8 cellular contexts compared by ENCODE assay signal in genomic region chr15:42549782-42550392, GRCh38. TPM values are rescaled to one million over a fixed set of nuclear protein-coding genes. Genes with fewer than 3 reads are reported as not detected.
DNase-seq lines count a peak whose midpoint lies in the region; ATAC-seq and TF ChIP-seq lines count a peak whose summit lies in the region.

No MANE protein-coding gene starts in this region.

- POLR2A ChIA-PET in AG04449 (lab: Yijun Ruan, JAX) = no interaction called here

- H3K36me3 Mint-ChIP-seq in activated naive CD8-positive, alpha-beta T cell treated with anti-CD3 and anti-CD28 coated beads for 36 hours = peaks cover 15% of the 10 kb centered on the region
- peaks cover 4% of the 10 kb centered on the region for H3K36me3 Mint-ChIP-seq in memory B cell

- TF ChIP-seq CTCF in AG04449 (IDR thresholded peaks at IDR 0.05; ENCODE audit: insufficient read depth, low read length, missing control alignments) (no peak), HFF-Myc (IDR thresholded peaks at IDR 0.05; ENCODE audit: low read depth, low read length, missing control alignments) (no peak)

- H3K4me3 Mint-ChIP-seq in activated naive CD8-positive, alpha-beta T cell treated with anti-CD3 and anti-CD28 coated beads for 36 hours = peak overlapping the region; percentile 97
- peak overlapping the region; percentile 63 for H3K4me3 Mint-ChIP-seq in memory B cell

- ATAC-seq in memory B cell (ENCODE audit: low read depth) (no peak), HG02642 (IDR thresholded peaks at IDR 0.05; ENCODE audit: poor library complexity, unreplicated experiment) (no peak)

- H3K27ac Mint-ChIP-seq in activated naive CD8-positive, alpha-beta T cell treated with anti-CD3 and anti-CD28 coated beads for 36 hours = peak overlapping the region; percentile 58
- peak overlapping the region; percentile 16 for H3K27ac Mint-ChIP-seq in memory B cell

- no peaks in the 10 kb centered on the region for H3K27me3 Mint-ChIP-seq in activated naive CD8-positive, alpha-beta T cell treated with anti-CD3 and anti-CD28 coated beads for 36 hours
- H3K27me3 Mint-ChIP-seq in memory B cell = no peaks in the 10 kb centered on the region

- DNase-seq in AG04449 (ENCODE audit: low read depth, low spot score) (no peak), HFF-Myc (ENCODE audit: extremely low read depth, low read depth) (no peak), memory B cell (ENCODE audit: low spot score in 2 of 2) (no peak), dermis blood vessel endothelial cell (no peak), cerebellar cortex (ENCODE audit: low spot score) (no peak), HuH-7 (ENCODE audit: low spot score) (no peak)
- DNase-seq in activated naive CD8-positive, alpha-beta T cell treated with anti-CD3 and anti-CD28 coated beads for 36 hours = no peak

- H3K4me1 Mint-ChIP-seq in activated naive CD8-positive, alpha-beta T cell treated with anti-CD3 and anti-CD28 coated beads for 36 hours = peaks cover 46% of the 10 kb centered on the region
- H3K4me1 Mint-ChIP-seq in memory B cell = peaks cover 32% of the 10 kb centered on the region

- CTCF ChIA-PET in AG04449 (lab: Yijun Ruan, JAX) = no interaction called here

- H3K4me3 ChIP-seq in AG04449 (ENCODE audit: low read depth, low read length) = peak overlapping the region; percentile 90
- H3K4me3 ChIP-seq in HFF-Myc (replicated peaks; ENCODE audit: low read depth, low read length) = peak overlapping the region; percentile 98

- H3K9me3 Mint-ChIP-seq in activated naive CD8-positive, alpha-beta T cell treated with anti-CD3 and anti-CD28 coated beads for 36 hours = no peaks in the 10 kb centered on the region
- no peaks in the 10 kb centered on the region for H3K9me3 Mint-ChIP-seq in memory B cell

RNA-seq across cellular contexts. Expression of gene HAUS2, which starts 1.2 kb away (rescaled TPM):
- total RNA-seq in activated naive CD8-positive, alpha-beta T cell treated with anti-CD3 and anti-CD28 coated beads for 36 hours = 10 to 100 TPM; 54.0 to 55.1 TPM
- 32.0 and 52.4 TPM in 2 replicates for total RNA-seq in dermis blood vessel endothelial cell

RNA-seq across cellular contexts. Expression of gene LRRC57, which starts 1.3 kb away (rescaled TPM):
- total RNA-seq in activated naive CD8-positive, alpha-beta T cell treated with anti-CD3 and anti-CD28 coated beads for 36 hours = 10 to 100 TPM; 17.0 to 19.1 TPM
- 32.8 and 36.3 TPM in 2 replicates for total RNA-seq in dermis blood vessel endothelial cell

RNA-seq across cellular contexts. Expression of gene STARD9, which starts 25.5 kb away (rescaled TPM):
- total RNA-seq in activated naive CD8-positive, alpha-beta T cell treated with anti-CD3 and anti-CD28 coated beads for 36 hours = 1 to 10 TPM; 4.2 to 4.4 TPM
- total RNA-seq in dermis blood vessel endothelial cell = 23.0 and 35.4 TPM in 2 replicates

RNA-seq across cellular contexts. Expression of gene SNAP23, which starts 54.5 kb away (rescaled TPM):
- total RNA-seq in activated naive CD8-positive, alpha-beta T cell treated with anti-CD3 and anti-CD28 coated beads for 36 hours = 10 to 100 TPM; 37.6 to 42.3 TPM
- total RNA-seq in dermis blood vessel endothelial cell = 181 and 203 TPM in 2 replicates

RNA-seq across cellular contexts. Expression of gene ZNF106, which starts 58.9 kb away (rescaled TPM):
- total RNA-seq in activated naive CD8-positive, alpha-beta T cell treated with anti-CD3 and anti-CD28 coated beads for 36 hours = 10 to 100 TPM; 53.1 to 55.8 TPM
- total RNA-seq in dermis blood vessel endothelial cell = 46.3 and 58.3 TPM in 2 replicates
